1 cellular context compared by ENCODE assay signal in the genomic region with DNA sequence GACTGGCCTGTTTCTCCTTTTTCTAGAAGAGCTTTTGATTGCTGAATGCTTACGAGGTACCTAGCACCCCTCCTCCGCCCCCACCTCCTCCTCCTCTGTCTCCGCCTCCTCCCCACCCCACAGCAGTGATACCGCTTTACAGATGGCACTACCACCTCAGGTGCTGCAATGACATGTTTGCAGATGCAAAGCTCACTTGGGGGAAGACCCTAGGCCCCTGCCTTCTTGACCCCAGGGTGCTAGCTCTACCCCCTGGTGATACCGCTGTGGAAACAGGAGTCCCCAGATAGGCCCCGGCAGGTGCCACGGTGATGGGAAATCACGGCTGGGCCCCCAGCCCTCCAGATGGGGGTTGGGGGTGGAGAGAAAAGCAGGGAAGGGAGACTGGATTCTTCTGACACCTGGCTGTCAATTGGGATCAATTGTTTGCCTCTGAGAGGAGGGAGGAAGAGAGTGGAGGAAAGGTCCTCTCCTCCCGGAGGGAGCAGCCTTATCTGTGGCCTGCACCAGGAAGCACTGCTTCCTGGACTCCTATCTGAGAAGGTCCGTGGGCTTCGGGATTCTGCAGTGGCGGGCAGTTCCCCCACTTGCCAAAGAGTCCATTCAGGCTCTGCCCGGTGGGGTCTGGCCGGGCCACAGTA.
TF ChIP-seq lines count a peak whose summit lies in the region.

No MANE protein-coding gene starts in this region.

TF ChIP-seq in GM23338, 12 proteins besides CTCF, POLR2A, EP300 and RAD21 (continued from another document):
- TF ChIP-seq, protein P1, sequence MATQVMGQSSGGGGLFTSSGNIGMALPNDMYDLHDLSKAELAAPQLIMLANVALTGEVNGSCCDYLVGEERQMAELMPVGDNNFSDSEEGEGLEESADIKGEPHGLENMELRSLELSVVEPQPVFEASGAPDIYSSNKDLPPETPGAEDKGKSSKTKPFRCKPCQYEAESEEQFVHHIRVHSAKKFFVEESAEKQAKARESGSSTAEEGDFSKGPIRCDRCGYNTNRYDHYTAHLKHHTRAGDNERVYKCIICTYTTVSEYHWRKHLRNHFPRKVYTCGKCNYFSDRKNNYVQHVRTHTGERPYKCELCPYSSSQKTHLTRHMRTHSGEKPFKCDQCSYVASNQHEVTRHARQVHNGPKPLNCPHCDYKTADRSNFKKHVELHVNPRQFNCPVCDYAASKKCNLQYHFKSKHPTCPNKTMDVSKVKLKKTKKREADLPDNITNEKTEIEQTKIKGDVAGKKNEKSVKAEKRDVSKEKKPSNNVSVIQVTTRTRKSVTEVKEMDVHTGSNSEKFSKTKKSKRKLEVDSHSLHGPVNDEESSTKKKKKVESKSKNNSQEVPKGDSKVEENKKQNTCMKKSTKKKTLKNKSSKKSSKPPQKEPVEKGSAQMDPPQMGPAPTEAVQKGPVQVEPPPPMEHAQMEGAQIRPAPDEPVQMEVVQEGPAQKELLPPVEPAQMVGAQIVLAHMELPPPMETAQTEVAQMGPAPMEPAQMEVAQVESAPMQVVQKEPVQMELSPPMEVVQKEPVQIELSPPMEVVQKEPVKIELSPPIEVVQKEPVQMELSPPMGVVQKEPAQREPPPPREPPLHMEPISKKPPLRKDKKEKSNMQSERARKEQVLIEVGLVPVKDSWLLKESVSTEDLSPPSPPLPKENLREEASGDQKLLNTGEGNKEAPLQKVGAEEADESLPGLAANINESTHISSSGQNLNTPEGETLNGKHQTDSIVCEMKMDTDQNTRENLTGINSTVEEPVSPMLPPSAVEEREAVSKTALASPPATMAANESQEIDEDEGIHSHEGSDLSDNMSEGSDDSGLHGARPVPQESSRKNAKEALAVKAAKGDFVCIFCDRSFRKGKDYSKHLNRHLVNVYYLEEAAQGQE (IDR thresholded peaks at IDR 0.05; ENCODE audit: unreplicated experiment) = no peak
- TF ChIP-seq EZH2 (IDR thresholded peaks at IDR 0.05; ENCODE audit: low read depth, unreplicated experiment) (no peak), CREB1 (CRISPR knock-in tag; IDR thresholded peaks at IDR 0.05; ENCODE audit: low read depth) (no peak), ZNF114 (CRISPR knock-in tag; IDR thresholded peaks at IDR 0.05) (no peak), NANOG (IDR thresholded peaks at IDR 0.05; ENCODE audit: borderline replicate concordance) (no peak), POLR2AphosphoS5 (IDR thresholded peaks at IDR 0.05; ENCODE audit: low read depth) (no peak)
- TF ChIP-seq, protein P2, sequence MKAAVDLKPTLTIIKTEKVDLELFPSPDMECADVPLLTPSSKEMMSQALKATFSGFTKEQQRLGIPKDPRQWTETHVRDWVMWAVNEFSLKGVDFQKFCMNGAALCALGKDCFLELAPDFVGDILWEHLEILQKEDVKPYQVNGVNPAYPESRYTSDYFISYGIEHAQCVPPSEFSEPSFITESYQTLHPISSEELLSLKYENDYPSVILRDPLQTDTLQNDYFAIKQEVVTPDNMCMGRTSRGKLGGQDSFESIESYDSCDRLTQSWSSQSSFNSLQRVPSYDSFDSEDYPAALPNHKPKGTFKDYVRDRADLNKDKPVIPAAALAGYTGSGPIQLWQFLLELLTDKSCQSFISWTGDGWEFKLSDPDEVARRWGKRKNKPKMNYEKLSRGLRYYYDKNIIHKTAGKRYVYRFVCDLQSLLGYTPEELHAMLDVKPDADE (IDR thresholded peaks at IDR 0.05) = no peak
